In genomic region chr9:121399883-121400607, GRCh38 we compare ENCODE assay signal across 8 cellular contexts. TPM values are rescaled to one million over a fixed set of nuclear protein-coding genes. Genes with fewer than 3 reads are reported as not detected.
DNase-seq lines count a peak whose midpoint lies in the region; TF ChIP-seq lines count a peak whose summit lies in the region.

No MANE protein-coding gene starts in this region.

- intact Hi-C loops in breast epithelium (cut with DNase I; ENCODE audit: low total_unique reads), result loop anchor here (10.0 kb wide), 1 partner anchor 195 kb away; the partner anchor contains the start of gene RAB14
- intact Hi-C loops in tibial artery (cut with DNase I; ENCODE audit: low total_unique reads), result loop anchor here (2.0 to 5.0 kb wide), 2 partner anchors 173 to 187 kb away; no protein-coding TSS in a partner anchor

- DNase-seq in DMS114 treated with DMSO at 0.1 percent for 48 hours (lab: John Stamatoyannopoulos, UW; ENCODE audit: unreplicated experiment), result peak; percentile 58
- DNase-seq in HT-29 (ENCODE audit: low spot score), result peak; percentile 83
- DNase-seq in NCI-H82 (lab: John Stamatoyannopoulos, UW), result peak; percentile 82
- no peak for DNase-seq in breast epithelium (ENCODE audit: low spot score in 2 of 2)
- DNase-seq in kidney glomerular epithelial cell (lab: John Stamatoyannopoulos, UW), result peak; percentile 82
- DNase-seq in tibial artery, result no peak
- DNase-seq in stimulated activated CD4-positive, alpha-beta T cell treated with anti-CD3 and anti-CD28 coated beads, Interleukin-1b, Interleukin-23, amount 100 ng/mL, for 48 hours, result no peak
- no peak for DNase-seq in occipital lobe (lab: John Stamatoyannopoulos, UW)

- H3K36me3 ChIP-seq in breast epithelium, result no peaks in the 10 kb centered on the region
- no peaks in the 10 kb centered on the region for H3K36me3 ChIP-seq in tibial artery

- H3K27ac ChIP-seq in breast epithelium, result peak overlapping the region in 1 of 2 donors; percentile 2
- no peak overlapping the region for H3K27ac ChIP-seq in tibial artery

- H3K4me1 ChIP-seq in breast epithelium (no peaks in the 10 kb centered on the region), tibial artery (no peaks in the 10 kb centered on the region)

- H3K27me3 ChIP-seq in breast epithelium (no peaks in the 10 kb centered on the region), tibial artery (no peaks in the 10 kb centered on the region)

- no peak for TF ChIP-seq POLR2A in breast epithelium (IDR thresholded peaks at IDR 0.05)

- peak; percentile 76 to 88 (median 76) for TF ChIP-seq CTCF in breast epithelium (IDR thresholded peaks at IDR 0.05)
- TF ChIP-seq CTCF in tibial artery (IDR thresholded peaks at IDR 0.05), result peak; percentile 70 to 85

- no peak overlapping the region for H3K4me3 ChIP-seq in breast epithelium
- H3K4me3 ChIP-seq in tibial artery, result no peak overlapping the region

- H3K9me3 ChIP-seq in breast epithelium (no peaks in the 10 kb centered on the region), tibial artery (peaks cover 0 to 5% (median 0%) of the 10 kb centered on the region in 3 donors)

RNA-seq across cellular contexts. Expression of gene STOM, which starts 30.0 kb away (rescaled TPM):
- total RNA-seq in HT-29 (2014; rRNA removed; shearing (Covaris generic)), result not detected in 2 replicates
- total RNA-seq in breast epithelium (100 to 1,000 TPM; 263 to 444 (median 334) TPM), occipital lobe (25.1 TPM)

Comparison
In these comparisons a context has a peak if more than half of its experiments do, and no peak if none do; other contexts are left out.
1. DNase-seq: peak in DMS114 treated with DMSO at 0.1 percent for 48 hours (single experiment), HT-29 (single experiment), NCI-H82 (single experiment) and kidney glomerular epithelial cell (single experiment); none in breast epithelium (0 of 2), tibial artery (0 of 2), stimulated activated CD4-positive, alpha-beta T cell treated with anti-CD3 and anti-CD28 coated beads, Interleukin-1b, Interleukin-23, amount 100 ng/mL, for 48 hours (single experiment) and occipital lobe (single experiment).
2. RNA of gene STOM, which starts 30.0 kb away (total RNA-seq): 263 to 444 TPM in breast epithelium and 25.1 TPM in occipital lobe (single experiment); not detected in HT-29; every median in the first group is over 10 times any median in the second.